30 cellular contexts compared by ENCODE assay signal in the genomic region with DNA sequence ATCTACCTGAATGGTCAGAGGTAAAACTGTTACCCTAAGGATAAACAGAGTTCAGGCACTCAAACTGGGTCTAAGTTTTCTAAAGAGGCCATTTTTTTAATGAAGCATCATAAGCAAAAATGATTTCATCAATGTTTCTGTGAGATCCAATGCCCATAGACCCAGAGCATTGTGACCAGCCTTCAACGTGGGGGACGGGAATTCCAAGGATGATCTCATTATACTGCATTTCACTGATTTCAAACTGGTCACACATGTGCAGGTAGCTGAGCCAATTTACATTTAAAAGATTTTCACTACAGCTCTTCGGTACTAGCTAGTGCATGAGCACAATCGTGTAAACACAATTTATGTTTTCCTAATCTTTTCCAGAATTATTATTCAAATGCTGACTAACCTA.
"Had no signal": no experiment of that assay in that cellular context is flagged by ENCODE, and none has a peak within 500 bp of the region (broad histone marks: within the 10 kb centered on the region; RNA-seq: fewer than 3 reads in every experiment).

No MANE protein-coding gene starts in this region.

- ATAC-seq: activated CD8-positive, alpha-beta memory T cell treated with anti-CD3 and anti-CD28 coated beads, Interleukin-2, amount 10 ng/mL, durations not matched to agents 7 days and 5 days; activated CD8-positive, alpha-beta T cell treated with anti-CD3 and anti-CD28 coated beads, Interleukin-2, amount 10 ng/mL, durations not matched to agents 7 days and 5 days; activated naive CD8-positive, alpha-beta T cell treated with anti-CD3 and anti-CD28 coated beads, Interleukin-2, amount 50 U/mL, for 24 hours had no signal

- H3K27me3 Mint-ChIP-seq: activated B cell treated with CpG ODN at 0.5 μM for 24 hours; activated CD4-positive, alpha-beta memory T cell treated with anti-CD3 and anti-CD28 coated beads, Interleukin-2, amount 10 ng/mL, durations not matched to agents 7 days and 5 days; activated CD4-positive, alpha-beta T cell treated with anti-CD3 and anti-CD28 coated beads, Interleukin-2, amount 10 ng/mL, durations not matched to agents 7 days and 5 days; activated CD8-positive, alpha-beta memory T cell treated with anti-CD3 and anti-CD28 coated beads, Interleukin-2, amount 10 ng/mL, durations not matched to agents 7 days and 5 days; activated naive CD4-positive, alpha-beta T cell treated with anti-CD3 and anti-CD28 coated beads, Interleukin-2, amount 10 ng/mL, durations not matched to agents 7 days and 5 days; activated naive CD4-positive, alpha-beta T cell treated with anti-CD3 and anti-CD28 coated beads, Interleukin-2, amount 50 U/mL, for 24 hours; activated naive CD8-positive, alpha-beta T cell; activated naive CD8-positive, alpha-beta T cell treated with anti-CD3 and anti-CD28 coated beads, Interleukin-2, amount 10 ng/mL, durations not matched to agents 7 days and 5 days; activated T-cell treated with anti-CD3 and anti-CD28 coated beads, Interleukin-2, amount 50 U/mL, for 24 hours; brain; central memory CD8-positive, alpha-beta T cell had no signal

- H3K36me3 Mint-ChIP-seq: activated CD8-positive, alpha-beta memory T cell treated with anti-CD3 and anti-CD28 coated beads, Interleukin-2, amount 10 ng/mL, durations not matched to agents 7 days and 5 days; activated naive CD4-positive, alpha-beta T cell treated with anti-CD3 and anti-CD28 coated beads, Interleukin-2, amount 10 ng/mL, durations not matched to agents 7 days and 5 days; activated naive CD4-positive, alpha-beta T cell treated with anti-CD3 and anti-CD28 coated beads, Interleukin-2, amount 50 U/mL, for 24 hours; activated naive CD8-positive, alpha-beta T cell; activated naive CD8-positive, alpha-beta T cell treated with anti-CD3 and anti-CD28 coated beads, Interleukin-2, amount 10 ng/mL, durations not matched to agents 7 days and 5 days; brain had no signal

- H3K4me3 Mint-ChIP-seq: activated B cell treated with CpG ODN at 0.5 μM for 24 hours; activated CD4-positive, alpha-beta memory T cell treated with anti-CD3 and anti-CD28 coated beads, Interleukin-2, amount 10 ng/mL, durations not matched to agents 7 days and 5 days; activated CD4-positive, alpha-beta T cell treated with anti-CD3 and anti-CD28 coated beads, Interleukin-2, amount 10 ng/mL, durations not matched to agents 7 days and 5 days; activated CD8-positive, alpha-beta memory T cell treated with anti-CD3 and anti-CD28 coated beads, Interleukin-2, amount 10 ng/mL, durations not matched to agents 7 days and 5 days; activated CD8-positive, alpha-beta T cell treated with anti-CD3 and anti-CD28 coated beads, Interleukin-2, amount 10 ng/mL, durations not matched to agents 7 days and 5 days; activated naive CD4-positive, alpha-beta T cell treated with anti-CD3 and anti-CD28 coated beads, Interleukin-2, amount 10 ng/mL, durations not matched to agents 7 days and 5 days; activated naive CD4-positive, alpha-beta T cell treated with anti-CD3 and anti-CD28 coated beads, Interleukin-2, amount 50 U/mL, for 24 hours; activated naive CD8-positive, alpha-beta T cell; activated naive CD8-positive, alpha-beta T cell treated with anti-CD3 and anti-CD28 coated beads, Interleukin-2, amount 10 ng/mL, durations not matched to agents 7 days and 5 days; activated naive CD8-positive, alpha-beta T cell treated with anti-CD3 and anti-CD28 coated beads, Interleukin-2, amount 50 U/mL, for 24 hours; activated T-cell treated with anti-CD3 and anti-CD28 coated beads, Interleukin-2, amount 50 U/mL, for 24 hours; brain; central memory CD8-positive, alpha-beta T cell; T-helper 1 cell treated with Interleukin-12 subunit alpha and Interleukin-12 subunit beta and Interleukin-4 antibody, amounts not matched to agents 30 μg/mL and 1 μg/mL, for 36 hours; T-helper 2 cell treated with Interferon-gamma antibody and Interleukin-4, amounts not matched to agents 5 μg/mL and 100 μg/mL, for 36 hours had no signal

- H3K27ac Mint-ChIP-seq: activated B cell treated with CpG ODN at 0.5 μM for 24 hours; activated CD4-positive, alpha-beta memory T cell treated with anti-CD3 and anti-CD28 coated beads, Interleukin-2, amount 10 ng/mL, durations not matched to agents 7 days and 5 days; activated CD4-positive, alpha-beta T cell treated with anti-CD3 and anti-CD28 coated beads, Interleukin-2, amount 10 ng/mL, durations not matched to agents 7 days and 5 days; activated CD8-positive, alpha-beta memory T cell treated with anti-CD3 and anti-CD28 coated beads, Interleukin-2, amount 10 ng/mL, durations not matched to agents 7 days and 5 days; activated CD8-positive, alpha-beta T cell treated with anti-CD3 and anti-CD28 coated beads, Interleukin-2, amount 10 ng/mL, durations not matched to agents 7 days and 5 days; activated naive CD4-positive, alpha-beta T cell treated with anti-CD3 and anti-CD28 coated beads, Interleukin-2, amount 10 ng/mL, durations not matched to agents 7 days and 5 days; activated naive CD4-positive, alpha-beta T cell treated with anti-CD3 and anti-CD28 coated beads, Interleukin-2, amount 50 U/mL, for 24 hours; activated naive CD8-positive, alpha-beta T cell; activated naive CD8-positive, alpha-beta T cell treated with anti-CD3 and anti-CD28 coated beads, Interleukin-2, amount 10 ng/mL, durations not matched to agents 7 days and 5 days; activated naive CD8-positive, alpha-beta T cell treated with anti-CD3 and anti-CD28 coated beads, Interleukin-2, amount 50 U/mL, for 24 hours; activated T-cell treated with anti-CD3 and anti-CD28 coated beads, Interleukin-2, amount 50 U/mL, for 24 hours; activated T-helper 2 cell treated with anti-CD3 and anti-CD28 coated beads, Interferon-gamma antibody, Interleukin-2, Interleukin-4, amounts not matched to agents 10 μg/mL and 5 μg/mL and 100 μg/mL, durations not matched to agents 14 hours and 24 hours and 36 hours; brain; T-helper 1 cell treated with Interleukin-12 subunit alpha and Interleukin-12 subunit beta and Interleukin-4 antibody, amounts not matched to agents 30 μg/mL and 1 μg/mL, for 36 hours; T-helper 2 cell treated with Interferon-gamma antibody and Interleukin-4, amounts not matched to agents 5 μg/mL and 100 μg/mL, for 36 hours had no signal

- H3K9me3 Mint-ChIP-seq: activated B cell treated with CpG ODN at 0.5 μM for 24 hours; activated CD4-positive, alpha-beta memory T cell treated with anti-CD3 and anti-CD28 coated beads, Interleukin-2, amount 10 ng/mL, durations not matched to agents 7 days and 5 days; activated CD4-positive, alpha-beta T cell treated with anti-CD3 and anti-CD28 coated beads, Interleukin-2, amount 10 ng/mL, durations not matched to agents 7 days and 5 days; activated naive CD4-positive, alpha-beta T cell treated with anti-CD3 and anti-CD28 coated beads, Interleukin-2, amount 10 ng/mL, durations not matched to agents 7 days and 5 days; activated naive CD4-positive, alpha-beta T cell treated with anti-CD3 and anti-CD28 coated beads, Interleukin-2, amount 50 U/mL, for 24 hours; activated naive CD8-positive, alpha-beta T cell treated with anti-CD3 and anti-CD28 coated beads, Interleukin-2, amount 10 ng/mL, durations not matched to agents 7 days and 5 days; activated naive CD8-positive, alpha-beta T cell treated with anti-CD3 and anti-CD28 coated beads, Interleukin-2, amount 50 U/mL, for 24 hours; activated T-cell treated with anti-CD3 and anti-CD28 coated beads, Interleukin-2, amount 50 U/mL, for 24 hours; activated T-helper 2 cell treated with anti-CD3 and anti-CD28 coated beads, Interferon-gamma antibody, Interleukin-2, Interleukin-4, amounts not matched to agents 10 μg/mL and 5 μg/mL and 100 μg/mL, durations not matched to agents 14 hours and 24 hours and 36 hours; brain; central memory CD8-positive, alpha-beta T cell; T-helper 1 cell treated with Interleukin-12 subunit alpha and Interleukin-12 subunit beta and Interleukin-4 antibody, amounts not matched to agents 30 μg/mL and 1 μg/mL, for 36 hours; T-helper 2 cell treated with Interferon-gamma antibody and Interleukin-4, amounts not matched to agents 5 μg/mL and 100 μg/mL, for 36 hours had no signal

- H3K4me1 Mint-ChIP-seq: activated B cell treated with CpG ODN at 0.5 μM for 24 hours; activated CD4-positive, alpha-beta memory T cell treated with anti-CD3 and anti-CD28 coated beads, Interleukin-2, amount 10 ng/mL, durations not matched to agents 7 days and 5 days; activated CD4-positive, alpha-beta T cell treated with anti-CD3 and anti-CD28 coated beads, Interleukin-2, amount 10 ng/mL, durations not matched to agents 7 days and 5 days; activated CD8-positive, alpha-beta memory T cell treated with anti-CD3 and anti-CD28 coated beads, Interleukin-2, amount 10 ng/mL, durations not matched to agents 7 days and 5 days; activated naive CD4-positive, alpha-beta T cell treated with anti-CD3 and anti-CD28 coated beads, Interleukin-2, amount 10 ng/mL, durations not matched to agents 7 days and 5 days; activated naive CD4-positive, alpha-beta T cell treated with anti-CD3 and anti-CD28 coated beads, Interleukin-2, amount 50 U/mL, for 24 hours; activated naive CD8-positive, alpha-beta T cell treated with anti-CD3 and anti-CD28 coated beads, Interleukin-2, amount 10 ng/mL, durations not matched to agents 7 days and 5 days; activated naive CD8-positive, alpha-beta T cell treated with anti-CD3 and anti-CD28 coated beads, Interleukin-2, amount 50 U/mL, for 24 hours; brain; central memory CD8-positive, alpha-beta T cell had no signal

- DNase-seq: activated B cell treated with CpG ODN at 0.5 μM for 24 hours; activated CD4-positive, alpha-beta memory T cell treated with anti-CD3 and anti-CD28 coated beads, Interleukin-2, amount 10 ng/mL, durations not matched to agents 7 days and 5 days; activated CD4-positive, alpha-beta T cell treated with anti-CD3 and anti-CD28 coated beads for 48 hours; activated CD4-positive, alpha-beta T cell treated with anti-CD3 and anti-CD28 coated beads, Interleukin-2, amount 10 ng/mL, durations not matched to agents 7 days and 5 days; activated CD4-positive, alpha-beta T cell treated with anti-CD3 and anti-CD28 coated beads, Interleukin-2, amount 50 U/mL, for 48 hours; activated CD4-positive, CD25-positive, alpha-beta regulatory T cell treated with anti-CD3 and anti-CD28 coated beads, Interleukin-2, amount 50 U/mL, for 72 hours; activated CD8-positive, alpha-beta memory T cell treated with anti-CD3 and anti-CD28 coated beads for 24 hours; activated CD8-positive, alpha-beta memory T cell treated with anti-CD3 and anti-CD28 coated beads, Interleukin-2, amount 10 ng/mL, durations not matched to agents 7 days and 5 days; activated CD8-positive, alpha-beta memory T cell treated with anti-CD3 and anti-CD28 coated beads, Interleukin-2, amount 50 U/mL, for 48 hours; activated CD8-positive, alpha-beta T cell treated with anti-CD3 and anti-CD28 coated beads, Interleukin-2, amount 10 ng/mL, durations not matched to agents 7 days and 5 days; activated effector memory CD4-positive, alpha-beta T cell treated with Interleukin-2 at 50 U/mL for 16 hours; activated gamma-delta T cell; activated naive CD4-positive, alpha-beta T cell treated with anti-CD3 and anti-CD28 coated beads, Interleukin-2, amount 10 ng/mL, durations not matched to agents 7 days and 5 days; activated naive CD4-positive, alpha-beta T cell treated with Interleukin-2 at 50 U/mL for 16 hours; activated naive CD8-positive, alpha-beta T cell treated with anti-CD3 and anti-CD28 coated beads, Interleukin-2, amount 10 ng/mL, durations not matched to agents 7 days and 5 days; activated naive CD8-positive, alpha-beta T cell treated with anti-CD3 and anti-CD28 coated beads, Interleukin-2, amount 50 U/mL, for 24 hours; activated T-cell treated with anti-CD3 and anti-CD28 coated beads, Interleukin-2, amount 50 U/mL, for 24 hours; activated T-cell treated with anti-CD3 and anti-CD28 coated beads, Interleukin-2, amount 50 U/mL, for 48 hours; amygdala; anterior cingulate cortex; T-helper 1 cell; T-helper 2 cell; T-helper 9 cell had no signal
